ENCODE assay signal across 9 cellular contexts in the genomic region with DNA sequence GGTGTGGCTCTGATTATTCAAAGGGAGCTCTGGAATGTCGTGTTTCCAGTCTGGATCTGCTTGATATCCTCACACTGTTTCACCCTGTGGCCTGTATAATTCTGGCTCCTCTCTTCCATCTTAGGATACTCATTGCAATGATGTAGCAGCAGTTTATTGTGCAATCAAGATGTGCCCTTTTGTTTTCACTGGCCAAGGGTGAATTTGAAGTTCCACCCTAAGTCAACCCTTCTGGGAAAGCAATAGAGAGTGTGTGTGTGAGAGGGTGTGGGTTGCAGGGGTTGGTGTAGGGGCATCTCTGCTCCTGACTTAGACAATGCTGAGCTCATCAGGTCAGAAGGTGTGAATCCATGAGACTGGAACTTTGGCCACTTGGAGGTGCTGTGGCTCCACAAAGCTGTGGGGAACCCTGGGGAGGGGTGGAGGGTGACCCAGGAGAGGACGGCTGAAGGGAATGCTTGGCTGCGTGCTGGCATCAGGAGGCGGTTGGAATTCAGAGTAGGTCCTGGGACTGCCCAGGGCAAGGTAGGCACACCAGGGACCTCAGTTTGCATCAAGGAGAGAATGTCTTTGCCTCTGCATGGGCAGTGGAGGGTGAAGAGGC.
DNase-seq lines count a peak whose midpoint lies in the region; ATAC-seq and TF ChIP-seq lines count a peak whose summit lies in the region.
"Had no signal": no experiment of that assay in that cellular context is flagged by ENCODE, and none has a peak within 500 bp of the region (broad histone marks: within the 10 kb centered on the region; RNA-seq: fewer than 3 reads in every experiment).

No MANE protein-coding gene starts in this region.

- H3K9me3 ChIP-seq in CD8-positive, alpha-beta T cell (ENCODE audit: low read length), result no peaks in the 10 kb centered on the region
- H3K9me3 ChIP-seq: body of pancreas had no signal

- no peaks in the 10 kb centered on the region for H3K36me3 ChIP-seq in CD8-positive, alpha-beta T cell (ENCODE audit: insufficient read depth, low read length)

- H3K27ac Mint-ChIP-seq in CD8-positive, alpha-beta T cell, result peak overlapping the region; percentile 23
- H3K27ac Mint-ChIP-seq in activated T-cell treated with anti-CD3 and anti-CD28 coated beads, Interleukin-2, amount 50 U/mL, for 72 hours, result no peak overlapping the region

- POLR2A ChIA-PET in CD8-positive, alpha-beta T cell (lab: Charles Lee), result no interaction called here

- peaks cover 3% of the 10 kb centered on the region for H3K27me3 Mint-ChIP-seq in CD8-positive, alpha-beta T cell (ENCODE audit: low read depth)
- no peaks in the 10 kb centered on the region for H3K27me3 Mint-ChIP-seq in activated T-cell treated with anti-CD3 and anti-CD28 coated beads, Interleukin-2, amount 50 U/mL, for 72 hours (ENCODE audit: low read depth)

- TF ChIP-seq CTCF in CD8-positive, alpha-beta T cell (IDR thresholded peaks at IDR 0.05), result no peak

- H3K27me3 ChIP-seq in CD8-positive, alpha-beta T cell (ENCODE audit: insufficient read depth, low read length), result no peaks in the 10 kb centered on the region
- H3K27me3 ChIP-seq: body of pancreas had no signal

- no peaks in the 10 kb centered on the region for H3K4me1 ChIP-seq in CD8-positive, alpha-beta T cell (ENCODE audit: insufficient read depth, low read length)
- H3K4me1 ChIP-seq: body of pancreas had no signal

- H3K4me3 Mint-ChIP-seq in CD8-positive, alpha-beta T cell, result peak overlapping the region; percentile 5
- peak overlapping the region in 1 of 2 donors; percentile 36 for H3K4me3 Mint-ChIP-seq in activated T-cell treated with anti-CD3 and anti-CD28 coated beads, Interleukin-2, amount 50 U/mL, for 72 hours

- H3K4me1 Mint-ChIP-seq in CD8-positive, alpha-beta T cell (ENCODE audit: low read depth), result no peaks in the 10 kb centered on the region
- no peaks in the 10 kb centered on the region for H3K4me1 Mint-ChIP-seq in activated T-cell treated with anti-CD3 and anti-CD28 coated beads, Interleukin-2, amount 50 U/mL, for 72 hours (ENCODE audit: low read depth)

- H3K27ac ChIP-seq in CD8-positive, alpha-beta T cell (ENCODE audit: low read depth, low read length), result no peak overlapping the region

- ATAC-seq in CD8-positive, alpha-beta T cell, result no peak
- peak; percentile 46 to 60 for ATAC-seq in activated T-cell treated with anti-CD3 and anti-CD28 coated beads, Interleukin-2, amount 50 U/mL, for 72 hours (replicated peaks in 1 of 2)
- peak; percentile 39 for ATAC-seq in left colon
- no peak for ATAC-seq in GM18517 (IDR thresholded peaks at IDR 0.05; ENCODE audit: unreplicated experiment)
- no peak for ATAC-seq in HG02884 (IDR thresholded peaks at IDR 0.05; ENCODE audit: unreplicated experiment)
- ATAC-seq: body of pancreas had no signal

- no peak overlapping the region for H3K4me3 ChIP-seq in CD8-positive, alpha-beta T cell (ENCODE audit: low read depth, low read length)
- H3K4me3 ChIP-seq: body of pancreas had no signal

- no peaks in the 10 kb centered on the region for H3K9me3 Mint-ChIP-seq in CD8-positive, alpha-beta T cell
- no peaks in the 10 kb centered on the region for H3K9me3 Mint-ChIP-seq in activated T-cell treated with anti-CD3 and anti-CD28 coated beads, Interleukin-2, amount 50 U/mL, for 72 hours

- DNase-seq in CD8-positive, alpha-beta T cell, result no peak
- DNase-seq in HS-27A (ENCODE audit: low read depth) (peak; percentile 69), left colon (no peak), activated gamma-delta T cell (lab: John Stamatoyannopoulos, UW) (no peak)
- peak in 1 of 2 donors; percentile 20 for DNase-seq in activated T-cell treated with anti-CD3 and anti-CD28 coated beads, Interleukin-2, amount 50 U/mL, for 72 hours
- no peak for DNase-seq in stimulated activated naive CD4-positive, alpha-beta T cell treated with Interleukin-2 at 50 U/mL for 16 hours (lab: John Stamatoyannopoulos, UW)

- intact Hi-C loops in CD8-positive, alpha-beta T cell (cut with DNase I, micrococcal nuclease), result no loop called here
- intact Hi-C loops in left colon (cut with DNase I, micrococcal nuclease), result no loop called here

- CTCF ChIA-PET in CD8-positive, alpha-beta T cell (lab: Charles Lee), result interaction anchor here (1.0 to 1.2 kb wide), 2 partner anchors 9 to 11 kb away, joined by 3 read pairs; no protein-coding TSS in a partner anchor

- H3K36me3 Mint-ChIP-seq in CD8-positive, alpha-beta T cell, result no peaks in the 10 kb centered on the region
- no peaks in the 10 kb centered on the region for H3K36me3 Mint-ChIP-seq in activated T-cell treated with anti-CD3 and anti-CD28 coated beads, Interleukin-2, amount 50 U/mL, for 72 hours (ENCODE audit: insufficient read depth in 2 of 2)

Comparison
In these comparisons a context has a peak if more than half of its experiments do, and no peak if none do; other contexts are left out.
1. ATAC-seq: peak in activated T-cell treated with anti-CD3 and anti-CD28 coated beads, Interleukin-2, amount 50 U/mL, for 72 hours (2 of 2) and left colon (single experiment); none in CD8-positive, alpha-beta T cell (single experiment), GM18517 (single experiment) and HG02884 (single experiment).